Comparison of ENCODE assay signal across 9 cellular contexts in genomic region chr1:43935711-43936427, GRCh38.
DNase-seq lines count a peak whose midpoint lies in the region; ATAC-seq and TF ChIP-seq lines count a peak whose summit lies in the region.
"Had no signal": no experiment of that assay in that cellular context is flagged by ENCODE, and none has a peak within 500 bp of the region (broad histone marks: within the 10 kb centered on the region; RNA-seq: fewer than 3 reads in every experiment).

No MANE protein-coding gene starts in this region.

- H3K36me3 Mint-ChIP-seq in nephron (ENCODE audit: low read depth), result no peaks in the 10 kb centered on the region

- H3K4me3 Mint-ChIP-seq in nephron, result peak overlapping the region; percentile 63 to 80 (median 72)

- H3K27me3 Mint-ChIP-seq in nephron (ENCODE audit: low read depth), result peaks cover 50% of the 10 kb centered on the region

- H3K4me1 Mint-ChIP-seq in nephron, result peaks cover 16% of the 10 kb centered on the region

- TF ChIP-seq CTCF in coronary artery (IDR thresholded peaks at IDR 0.05) (no peak), nephron (IDR thresholded peaks at IDR 0.05; ENCODE audit: unreplicated experiment in 3 of 3) (no peak)

- ATAC-seq in GM19467 (IDR thresholded peaks at IDR 0.05; ENCODE audit: unreplicated experiment), result no peak

- H3K9me3 Mint-ChIP-seq in nephron, result no peaks in the 10 kb centered on the region
- H3K9me3 Mint-ChIP-seq: IgD-negative memory B cell had no signal

- H3K27ac ChIP-seq in coronary artery, result no peak overlapping the region

- DNase-seq in AG08396 (ENCODE audit: low spot score) (peak; percentile 19), HuH-7 (ENCODE audit: low spot score) (peak; percentile 51), coronary artery (ENCODE audit: low spot score) (no peak), NCI-H2171 (lab: John Stamatoyannopoulos, UW) (no peak), GM19240 (ENCODE audit: insufficient read length, low spot score) (no peak)
- DNase-seq in effector CD8-positive, alpha-beta T cell (lab: John Stamatoyannopoulos, UW), result no peak

- H3K4me3 ChIP-seq in coronary artery, result peak overlapping the region; percentile 68

- peak overlapping the region in 1 of 3 experiments; percentile 69 for H3K27ac Mint-ChIP-seq in nephron
- H3K27ac Mint-ChIP-seq: IgD-negative memory B cell had no signal

Comparison
In these comparisons a context has a peak if more than half of its experiments do, and no peak if none do; other contexts are left out.
1. DNase-seq: peak in AG08396 (single experiment) and HuH-7 (single experiment); none in coronary artery (single experiment), effector CD8-positive, alpha-beta T cell (single experiment), NCI-H2171 (single experiment) and GM19240 (single experiment).